Comparison of ENCODE assay signal across 25 cellular contexts in genomic region chr11:66701432-66702240, GRCh38. TPM values are rescaled to one million over a fixed set of nuclear protein-coding genes. Genes with fewer than 3 reads are reported as not detected.
DNase-seq lines count a peak whose midpoint lies in the region; ATAC-seq, FAIRE-seq and TF ChIP-seq lines count a peak whose summit lies in the region.
"Had no signal": no experiment of that assay in that cellular context is flagged by ENCODE, and none has a peak within 500 bp of the region (broad histone marks: within the 10 kb centered on the region; RNA-seq: fewer than 3 reads in every experiment).

No MANE protein-coding gene starts in this region.

- peak; percentile 30 for DNase-seq in activated naive CD4-positive, alpha-beta T cell treated with anti-CD3 and anti-CD28 coated beads for 36 hours
- DNase-seq in activated naive CD4-positive, alpha-beta T cell treated with anti-CD3 and anti-CD28 coated beads, Interleukin-2, amount 50 U/mL, for 16 hours, result no peak
- DNase-seq in T-helper 2 cell treated with Interferon-gamma antibody and Interleukin-4, amounts not matched to agents 5 μg/mL and 100 μg/mL, for 36 hours (ENCODE audit: low spot score), result no peak
- DNase-seq in colonic mucosa (peak; percentile 43), stomach (peak; percentile 48), DMS79 treated with DMSO at 0.1 percent for 48 hours (lab: John Stamatoyannopoulos, UW) (no peak), GM19239 (ENCODE audit: insufficient read length, low spot score) (no peak)
- DNase-seq: CD4-positive, alpha-beta T cell; effector CD4-positive, alpha-beta T cell; EL; HCEC 1CT; head of caudate nucleus; immature natural killer cell; NCI-H2171 treated with DMSO at 0.1 percent for 48 hours; NCI-H82; nucleus accumbens; right cardiac atrium; stimulated activated naive CD4-positive, alpha-beta T cell had no signal

- H3K4me1 ChIP-seq in colonic mucosa, result no peaks in the 10 kb centered on the region
- no peaks in the 10 kb centered on the region for H3K4me1 ChIP-seq in stomach

- 87 to 94% (median 88%) methylated on average over 10 of the region's 10 CpGs for WGBS in stomach, 5 donors

- CTCF ChIA-PET in activated naive CD4-positive, alpha-beta T cell treated with anti-CD3 and anti-CD28 coated beads for 36 hours (lab: Charles Lee), result interaction anchor here (1.6 kb wide), 1 partner anchor 133 kb away, joined by 3 read pairs; no protein-coding TSS in a partner anchor

- H3K4me3 ChIP-seq in colonic mucosa (no peak overlapping the region), stomach (no peak overlapping the region)
- H3K4me3 ChIP-seq: lung had no signal

- no peaks in the 10 kb centered on the region for H3K4me1 Mint-ChIP-seq in activated naive CD4-positive, alpha-beta T cell treated with anti-CD3 and anti-CD28 coated beads for 36 hours (ENCODE audit: low read depth)
- H3K4me1 Mint-ChIP-seq in T-helper 2 cell treated with Interferon-gamma antibody and Interleukin-4, amounts not matched to agents 5 μg/mL and 100 μg/mL, for 36 hours (ENCODE audit: low read depth), result no peaks in the 10 kb centered on the region

- TF ChIP-seq CTCF in colonic mucosa (IDR thresholded peaks at IDR 0.05) (no peak), stomach (IDR thresholded peaks at IDR 0.05) (no peak)

- ATAC-seq in GM18873 (IDR thresholded peaks at IDR 0.05; ENCODE audit: low FRiP score, unreplicated experiment), result no peak
- ATAC-seq: activated naive CD4-positive, alpha-beta T cell treated with anti-CD3 and anti-CD28 coated beads, Interleukin-2, amount 50 U/mL, for 72 hours; Panc1 had no signal

- H3K27ac Mint-ChIP-seq in activated naive CD4-positive, alpha-beta T cell treated with anti-CD3 and anti-CD28 coated beads for 36 hours, result no peak overlapping the region
- peak overlapping the region; percentile 37 for H3K27ac Mint-ChIP-seq in T-helper 2 cell treated with Interferon-gamma antibody and Interleukin-4, amounts not matched to agents 5 μg/mL and 100 μg/mL, for 36 hours
- H3K27ac Mint-ChIP-seq: activated naive CD4-positive, alpha-beta T cell treated with anti-CD3 and anti-CD28 coated beads, Interleukin-2, amount 50 U/mL, for 72 hours; CD4-positive, alpha-beta T cell; immature natural killer cell had no signal

- intact Hi-C loops in activated naive CD4-positive, alpha-beta T cell treated with anti-CD3 and anti-CD28 coated beads for 36 hours (cut with micrococcal nuclease), result no loop called here
- intact Hi-C loops in colonic mucosa (cut with DNase I), result no loop called here
- intact Hi-C loops in stomach (cut with DNase I; ENCODE audit: low total_unique reads), result no loop called here

- H3K9me3 Mint-ChIP-seq in activated naive CD4-positive, alpha-beta T cell treated with anti-CD3 and anti-CD28 coated beads for 36 hours, result no peaks in the 10 kb centered on the region
- H3K9me3 Mint-ChIP-seq in T-helper 2 cell treated with Interferon-gamma antibody and Interleukin-4, amounts not matched to agents 5 μg/mL and 100 μg/mL, for 36 hours, result no peaks in the 10 kb centered on the region
- H3K9me3 Mint-ChIP-seq: activated naive CD4-positive, alpha-beta T cell treated with anti-CD3 and anti-CD28 coated beads, Interleukin-2, amount 50 U/mL, for 72 hours; CD4-positive, alpha-beta T cell; immature natural killer cell had no signal

- TF ChIP-seq EP300 in stomach (IDR thresholded peaks at IDR 0.05), result no peak

- no peak overlapping the region for H3K9ac ChIP-seq in colonic mucosa (ENCODE audit: low read depth in 2 of 2, low read length in 2 of 2)
- H3K9ac ChIP-seq: KMS-11 had no signal

- H3K36me3 Mint-ChIP-seq in activated naive CD4-positive, alpha-beta T cell treated with anti-CD3 and anti-CD28 coated beads for 36 hours (ENCODE audit: low read depth), result no peaks in the 10 kb centered on the region
- no peaks in the 10 kb centered on the region for H3K36me3 Mint-ChIP-seq in T-helper 2 cell treated with Interferon-gamma antibody and Interleukin-4, amounts not matched to agents 5 μg/mL and 100 μg/mL, for 36 hours (ENCODE audit: low read depth)
- H3K36me3 Mint-ChIP-seq: immature natural killer cell had no signal

- no peak overlapping the region for H3K4me3 Mint-ChIP-seq in activated naive CD4-positive, alpha-beta T cell treated with anti-CD3 and anti-CD28 coated beads for 36 hours
- H3K4me3 Mint-ChIP-seq in T-helper 2 cell treated with Interferon-gamma antibody and Interleukin-4, amounts not matched to agents 5 μg/mL and 100 μg/mL, for 36 hours, result no peak overlapping the region
- H3K4me3 Mint-ChIP-seq: CD4-positive, alpha-beta T cell; immature natural killer cell had no signal

- FAIRE-seq in GM19239 (lab: Jason Lieb, UNC), result no peak
- FAIRE-seq: bronchial epithelial cell, GM18507 had no signal

- no peaks in the 10 kb centered on the region for H3K9me3 ChIP-seq in colonic mucosa
- peaks cover 0 to 9% (median 0%) of the 10 kb centered on the region in 4 donors for H3K9me3 ChIP-seq in stomach

- no peaks in the 10 kb centered on the region for H3K27me3 Mint-ChIP-seq in activated naive CD4-positive, alpha-beta T cell treated with anti-CD3 and anti-CD28 coated beads for 36 hours (ENCODE audit: low read depth)
- no peaks in the 10 kb centered on the region for H3K27me3 Mint-ChIP-seq in T-helper 2 cell treated with Interferon-gamma antibody and Interleukin-4, amounts not matched to agents 5 μg/mL and 100 μg/mL, for 36 hours (ENCODE audit: low read depth)
- H3K27me3 Mint-ChIP-seq: CD4-positive, alpha-beta T cell had no signal

- H3K36me3 ChIP-seq in colonic mucosa (no peaks in the 10 kb centered on the region), stomach (peaks cover 0 to 25% (median 12%) of the 10 kb centered on the region in 4 donors)

- H3K27ac ChIP-seq in colonic mucosa, result no peak overlapping the region
- H3K27ac ChIP-seq in stomach, result no peak overlapping the region
- H3K27ac ChIP-seq: KMS-11 had no signal

- H3K27me3 ChIP-seq in colonic mucosa (no peaks in the 10 kb centered on the region), stomach (no peaks in the 10 kb centered on the region)

- TF ChIP-seq POLR2A in stomach (IDR thresholded peaks at IDR 0.05), result no peak

RNA-seq across cellular contexts. Expression of gene RBM4B, which starts 23.9 kb away (rescaled TPM):
- total RNA-seq in activated naive CD4-positive, alpha-beta T cell treated with anti-CD3 and anti-CD28 coated beads for 36 hours, result 10 to 100 TPM; 10.9 to 11.7 TPM
- total RNA-seq in colonic mucosa (10 to 100 TPM; 14.1 to 16.5 TPM), stomach (10 to 100 TPM in 4 of 5 donors, not detected in 1; 15.6 to 61.4 (median 22.0) TPM)
- polyA plus RNA-seq in stomach, result 10 to 100 TPM; 11.3 to 16.1 (median 11.6) TPM

RNA-seq across cellular contexts. Expression of gene SPTBN2, which starts 27.4 kb away (rescaled TPM):
- 1 to 10 TPM; 1.8 to 3.0 TPM for total RNA-seq in activated naive CD4-positive, alpha-beta T cell treated with anti-CD3 and anti-CD28 coated beads for 36 hours
- 1 to 10 TPM; 3.7 to 7.1 TPM for total RNA-seq in colonic mucosa
- 100 to 1,000 TPM in 1 of 5 donors, 10 to 100 TPM in 2, 1 to 10 TPM in 2; 7.5 to 134 (median 17.5) TPM for total RNA-seq in stomach
- 10 to 100 TPM in 1 of 3 donors, 1 to 10 TPM in 2; 2.4 to 12.9 (median 6.2) TPM for polyA plus RNA-seq in stomach
- total RNA-seq: CD4-positive, alpha-beta T cell had no signal
- polyA plus RNA-seq: immature natural killer cell had no signal

Comparison
In these comparisons a context has a peak if more than half of its experiments do, and no peak if none do; other contexts are left out.
1. DNase-seq: peak in activated naive CD4-positive, alpha-beta T cell treated with anti-CD3 and anti-CD28 coated beads for 36 hours (single experiment), colonic mucosa (single experiment) and stomach (single experiment); none in activated naive CD4-positive, alpha-beta T cell treated with anti-CD3 and anti-CD28 coated beads, Interleukin-2, amount 50 U/mL, for 16 hours (single experiment), T-helper 2 cell treated with Interferon-gamma antibody and Interleukin-4, amounts not matched to agents 5 μg/mL and 100 μg/mL, for 36 hours (single experiment), DMS79 treated with DMSO at 0.1 percent for 48 hours (single experiment) and GM19239 (single experiment).